ENCODE assay signal across 16 cellular contexts in the genomic region with DNA sequence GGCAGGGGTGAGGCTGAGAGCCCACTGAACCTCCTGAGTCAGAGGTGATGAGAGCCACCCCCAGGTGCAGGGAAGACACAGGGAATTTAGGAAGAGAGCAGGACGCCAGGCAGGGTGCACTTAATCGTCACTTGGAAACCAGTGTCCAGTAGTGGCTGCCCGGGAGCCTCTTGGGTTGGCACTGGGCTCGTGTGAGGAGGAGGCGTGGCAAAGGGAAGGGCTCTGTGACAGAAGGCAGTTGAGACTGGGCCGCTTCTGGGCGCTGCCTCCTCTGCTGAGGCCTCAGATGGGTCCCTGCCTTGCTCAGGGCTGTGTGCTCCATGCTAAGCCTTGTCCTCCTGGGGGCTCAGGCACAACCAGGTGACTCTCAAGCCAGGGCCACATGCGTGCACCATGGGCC. TPM values are rescaled to one million over a fixed set of nuclear protein-coding genes. Genes with fewer than 3 reads are reported as not detected.
A peak's percentile ranks its signal among the peaks of the same experiment; 100 is the strongest.
DNase-seq lines count a peak whose midpoint lies in the region.
"Had no signal": no experiment of that assay in that cellular context is flagged by ENCODE, and none has a peak within 500 bp of the region (broad histone marks: within the 10 kb centered on the region; RNA-seq: fewer than 3 reads in every experiment).

No MANE protein-coding gene starts in this region.

- H3K4me1 ChIP-seq in BLaER1 treated with 17β-estradiol and CSF1 and Interleukin-3, amounts not matched to agents 10 nM and 100 nM = peaks cover 37 to 62% (median 49%) of the 10 kb centered on the region in 10 experiments
- H3K4me1 ChIP-seq in neuronal stem cell (ENCODE audit: control insufficient read depth in 2 of 2, insufficient read depth in 1 of 2, low read depth in 1 of 2, low read length in 2 of 2) = no peaks in the 10 kb centered on the region

- peak overlapping the region; percentile 39 for H3K14ac ChIP-seq in neuronal stem cell (ENCODE audit: low read length)

- H3K9me3 ChIP-seq in BLaER1 treated with 17β-estradiol and CSF1 and Interleukin-3, amounts not matched to agents 10 nM and 100 nM (replicated peaks in 1 of 11) = peaks cover 0 to 7% (median 0%) of the 10 kb centered on the region in 11 experiments; a peak in 1 of 22 replicates
- no peaks in the 10 kb centered on the region for H3K9me3 ChIP-seq in neuronal stem cell (replicated peaks in 1 of 2; ENCODE audit: control insufficient read depth in 2 of 2, insufficient read depth in 1 of 2, low read depth in 1 of 2, low read length in 2 of 2)
- H3K9me3 ChIP-seq: BE2C, MG63 had no signal

- H3K23ac ChIP-seq in neuronal stem cell (ENCODE audit: low read depth, low read length, poor library complexity) = no peak overlapping the region

- peak overlapping the region in 8 of 11 experiments; percentile 34 to 82 (median 78); a peak in 10 of 22 replicates for H3K4me2 ChIP-seq in BLaER1 treated with 17β-estradiol and CSF1 and Interleukin-3, amounts not matched to agents 10 nM and 100 nM
- H3K4me2 ChIP-seq in neuronal stem cell (ENCODE audit: insufficient read depth, low read length, poor library complexity, severe bottlenecking) = no peak overlapping the region

- H2AFZ ChIP-seq in neuronal stem cell (ENCODE audit: low read length) = no peak overlapping the region

- H2AK5ac ChIP-seq in neuronal stem cell (ENCODE audit: low read depth, low read length) = no peak overlapping the region

- H2BK12ac ChIP-seq in neuronal stem cell (ENCODE audit: low read length) = no peak overlapping the region

- peak; percentile 42 for DNase-seq in NCI-H2196 (lab: John Stamatoyannopoulos, UW; ENCODE audit: unreplicated experiment)
- DNase-seq in NCI-H2196 treated with DMSO at 0.1 percent for 48 hours (lab: John Stamatoyannopoulos, UW; ENCODE audit: unreplicated experiment) = no peak
- peak; percentile 49 for DNase-seq in SHP77 treated with DMSO at 0.1 percent for 48 hours (lab: John Stamatoyannopoulos, UW)
- no peak for DNase-seq in neuronal stem cell (ENCODE audit: low spot score)
- no peak for DNase-seq in hippocampal formation (lab: John Stamatoyannopoulos, UW)
- no peak for DNase-seq in activated CD4-positive, alpha-beta T cell treated with anti-CD3 and anti-CD28 coated beads, Interleukin-2, amount 50 U/mL, for 1 hour
- DNase-seq: BE2C; CD4-positive, alpha-beta memory T cell; DMS79; Karpas-422; MG63; NCI-H1105; NCI-H2107; NCI-H226; NCI-H526 had no signal

- H3K79me1 ChIP-seq in neuronal stem cell (ENCODE audit: low read depth, low read length) = no peaks in the 10 kb centered on the region

- H3K36me3 ChIP-seq in BLaER1 treated with 17β-estradiol and CSF1 and Interleukin-3, amounts not matched to agents 10 nM and 100 nM = no peaks in the 10 kb centered on the region
- no peaks in the 10 kb centered on the region for H3K36me3 ChIP-seq in neuronal stem cell (replicated peaks in 1 of 2; ENCODE audit: control insufficient read depth in 2 of 2, insufficient read depth in 2 of 2, low read length in 2 of 2)
- H3K36me3 ChIP-seq: MG63 had no signal

- no peak overlapping the region for H3K18ac ChIP-seq in neuronal stem cell (ENCODE audit: low read length)

- no CpG with 5 or more reads among the region's 8 CpGs for WGBS in neuronal stem cell (ENCODE audit: extremely low coverage in 2 of 2, insufficient read length in 2 of 2, insufficient replicate concordance in 1 of 2), 2 donors

- H2BK5ac ChIP-seq in neuronal stem cell (ENCODE audit: low read length) = no peak overlapping the region

- peak overlapping the region in 2 of 11 experiments; percentile 15 to 38; a peak in 3 of 22 replicates for H3K9ac ChIP-seq in BLaER1 treated with 17β-estradiol and CSF1 and Interleukin-3, amounts not matched to agents 10 nM and 100 nM
- no peak overlapping the region for H3K9ac ChIP-seq in neuronal stem cell (ENCODE audit: low read depth, low read length, poor library complexity)

- no peak overlapping the region for H3K4ac ChIP-seq in neuronal stem cell (ENCODE audit: low read length)

- H4K91ac ChIP-seq in neuronal stem cell (ENCODE audit: low read depth, low read length, poor library complexity) = no peak overlapping the region

- 0 out of 22 replicates have a peak, but pooled peaks cover 0 to 3% (median 0%) of the 10 kb centered on the region in 11 experiments for H4K20me1 ChIP-seq in BLaER1 treated with 17β-estradiol and CSF1 and Interleukin-3, amounts not matched to agents 10 nM and 100 nM

- H3K27me3 ChIP-seq in BLaER1 treated with 17β-estradiol and CSF1 and Interleukin-3, amounts not matched to agents 10 nM and 100 nM = 0 out of 22 replicates have a peak, but pooled peaks cover 0 to 6% (median 0%) of the 10 kb centered on the region in 11 experiments
- peaks cover 0 to 16% (median 0%) of the 10 kb centered on the region in 3 experiments for H3K27me3 ChIP-seq in neuronal stem cell (ENCODE audit: control insufficient read depth in 3 of 3, insufficient read depth in 3 of 3, low read depth in 1 of 3, low read length in 3 of 3)
- H3K27me3 ChIP-seq: BE2C, MG63 had no signal

- no peak overlapping the region for H3K4me3 ChIP-seq in BLaER1 treated with 17β-estradiol and CSF1 and Interleukin-3, amounts not matched to agents 10 nM and 100 nM
- no peak overlapping the region for H3K4me3 ChIP-seq in neuronal stem cell (ENCODE audit: low read length in 2 of 2)
- H3K4me3 ChIP-seq: MG63 had no signal

- H2BK15ac ChIP-seq in neuronal stem cell (ENCODE audit: low read length) = no peak overlapping the region

- H2BK120ac ChIP-seq in neuronal stem cell (ENCODE audit: low read depth, low read length) = no peak overlapping the region

- peak overlapping the region in 5 of 11 experiments; percentile 9 to 53 (median 48); a peak in 7 of 22 replicates for H3K27ac ChIP-seq in BLaER1 treated with 17β-estradiol and CSF1 and Interleukin-3, amounts not matched to agents 10 nM and 100 nM
- no peak overlapping the region for H3K27ac ChIP-seq in neuronal stem cell (replicated peaks; ENCODE audit: low read length)

- H4K8ac ChIP-seq in neuronal stem cell (ENCODE audit: low read depth, low read length) = no peak overlapping the region

RNA-seq across cellular contexts. Expression of gene RET, which starts 13.3 kb away (rescaled TPM):
- 2.3 TPM for polyA plus RNA-seq in neuronal stem cell (2013, experiment 1 of 2)
- polyA plus RNA-seq in neuronal stem cell (2013, experiment 2 of 2) = 2.2 TPM
- polyA plus RNA-seq: CD4-positive, alpha-beta memory T cell had no signal

RNA-seq across cellular contexts. Expression of gene CSGALNACT2, which starts 48.1 kb away (rescaled TPM):
- polyA plus RNA-seq in neuronal stem cell (2013, experiment 1 of 2) = 6.7 TPM
- 7.4 TPM for polyA plus RNA-seq in neuronal stem cell (2013, experiment 2 of 2)

Comparison
In these comparisons a context has a peak if more than half of its experiments do, and no peak if none do; other contexts are left out.
1. DNase-seq: peak in NCI-H2196 (single experiment) and SHP77 treated with DMSO at 0.1 percent for 48 hours (single experiment); none in NCI-H2196 treated with DMSO at 0.1 percent for 48 hours (single experiment), neuronal stem cell (single experiment), hippocampal formation (0 of 2) and activated CD4-positive, alpha-beta T cell treated with anti-CD3 and anti-CD28 coated beads, Interleukin-2, amount 50 U/mL, for 1 hour (single experiment).